In genomic region chr12:107086314-107086713, GRCh38 we compare ENCODE assay signal across 1 cellular context.
TF ChIP-seq lines count a peak whose summit lies in the region.

No MANE protein-coding gene starts in this region.

TF ChIP-seq in K562, 482 proteins besides CTCF, POLR2A, EP300 and RAD21 (continued from another document):
- TF ChIP-seq ZNF512 (tag; IDR thresholded peaks at IDR 0.05) (no peak), ID3 (CRISPR knock-in tag; IDR thresholded peaks at IDR 0.05) (no peak), ID3 (tag; IDR thresholded peaks at IDR 0.05) (no peak), FUS (optimal IDR thresholded peaks at IDR 0.05; ENCODE audit: low read depth, low read length) (no peak)
- TF ChIP-seq, protein P1, sequence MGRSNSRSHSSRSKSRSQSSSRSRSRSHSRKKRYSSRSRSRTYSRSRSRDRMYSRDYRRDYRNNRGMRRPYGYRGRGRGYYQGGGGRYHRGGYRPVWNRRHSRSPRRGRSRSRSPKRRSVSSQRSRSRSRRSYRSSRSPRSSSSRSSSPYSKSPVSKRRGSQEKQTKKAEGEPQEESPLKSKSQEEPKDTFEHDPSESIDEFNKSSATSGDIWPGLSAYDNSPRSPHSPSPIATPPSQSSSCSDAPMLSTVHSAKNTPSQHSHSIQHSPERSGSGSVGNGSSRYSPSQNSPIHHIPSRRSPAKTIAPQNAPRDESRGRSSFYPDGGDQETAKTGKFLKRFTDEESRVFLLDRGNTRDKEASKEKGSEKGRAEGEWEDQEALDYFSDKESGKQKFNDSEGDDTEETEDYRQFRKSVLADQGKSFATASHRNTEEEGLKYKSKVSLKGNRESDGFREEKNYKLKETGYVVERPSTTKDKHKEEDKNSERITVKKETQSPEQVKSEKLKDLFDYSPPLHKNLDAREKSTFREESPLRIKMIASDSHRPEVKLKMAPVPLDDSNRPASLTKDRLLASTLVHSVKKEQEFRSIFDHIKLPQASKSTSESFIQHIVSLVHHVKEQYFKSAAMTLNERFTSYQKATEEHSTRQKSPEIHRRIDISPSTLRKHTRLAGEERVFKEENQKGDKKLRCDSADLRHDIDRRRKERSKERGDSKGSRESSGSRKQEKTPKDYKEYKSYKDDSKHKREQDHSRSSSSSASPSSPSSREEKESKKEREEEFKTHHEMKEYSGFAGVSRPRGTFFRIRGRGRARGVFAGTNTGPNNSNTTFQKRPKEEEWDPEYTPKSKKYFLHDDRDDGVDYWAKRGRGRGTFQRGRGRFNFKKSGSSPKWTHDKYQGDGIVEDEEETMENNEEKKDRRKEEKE (IDR thresholded peaks at IDR 0.05; ENCODE audit: borderline replicate concordance in 1 of 2, control insufficient read depth in 1 of 2, low read depth in 2 of 2, low read length in 1 of 2), result no peak
